Comparison of ENCODE assay signal across 1 cellular context in genomic region chr10:46326971-46327370, GRCh38.
TF ChIP-seq lines count a peak whose summit lies in the region.

No MANE protein-coding gene starts in this region.

TF ChIP-seq in SK-N-SH, 30 proteins besides CTCF, POLR2A, EP300 and RAD21 (continued from another document):
- TF ChIP-seq, protein P1, sequence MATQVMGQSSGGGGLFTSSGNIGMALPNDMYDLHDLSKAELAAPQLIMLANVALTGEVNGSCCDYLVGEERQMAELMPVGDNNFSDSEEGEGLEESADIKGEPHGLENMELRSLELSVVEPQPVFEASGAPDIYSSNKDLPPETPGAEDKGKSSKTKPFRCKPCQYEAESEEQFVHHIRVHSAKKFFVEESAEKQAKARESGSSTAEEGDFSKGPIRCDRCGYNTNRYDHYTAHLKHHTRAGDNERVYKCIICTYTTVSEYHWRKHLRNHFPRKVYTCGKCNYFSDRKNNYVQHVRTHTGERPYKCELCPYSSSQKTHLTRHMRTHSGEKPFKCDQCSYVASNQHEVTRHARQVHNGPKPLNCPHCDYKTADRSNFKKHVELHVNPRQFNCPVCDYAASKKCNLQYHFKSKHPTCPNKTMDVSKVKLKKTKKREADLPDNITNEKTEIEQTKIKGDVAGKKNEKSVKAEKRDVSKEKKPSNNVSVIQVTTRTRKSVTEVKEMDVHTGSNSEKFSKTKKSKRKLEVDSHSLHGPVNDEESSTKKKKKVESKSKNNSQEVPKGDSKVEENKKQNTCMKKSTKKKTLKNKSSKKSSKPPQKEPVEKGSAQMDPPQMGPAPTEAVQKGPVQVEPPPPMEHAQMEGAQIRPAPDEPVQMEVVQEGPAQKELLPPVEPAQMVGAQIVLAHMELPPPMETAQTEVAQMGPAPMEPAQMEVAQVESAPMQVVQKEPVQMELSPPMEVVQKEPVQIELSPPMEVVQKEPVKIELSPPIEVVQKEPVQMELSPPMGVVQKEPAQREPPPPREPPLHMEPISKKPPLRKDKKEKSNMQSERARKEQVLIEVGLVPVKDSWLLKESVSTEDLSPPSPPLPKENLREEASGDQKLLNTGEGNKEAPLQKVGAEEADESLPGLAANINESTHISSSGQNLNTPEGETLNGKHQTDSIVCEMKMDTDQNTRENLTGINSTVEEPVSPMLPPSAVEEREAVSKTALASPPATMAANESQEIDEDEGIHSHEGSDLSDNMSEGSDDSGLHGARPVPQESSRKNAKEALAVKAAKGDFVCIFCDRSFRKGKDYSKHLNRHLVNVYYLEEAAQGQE (IDR thresholded peaks at IDR 0.05; ENCODE audit: low read depth, low read length), result no peak
- TF ChIP-seq MXI1 (IDR thresholded peaks at IDR 0.05; ENCODE audit: low read depth, low read length) (no peak), TAF1 (IDR thresholded peaks at IDR 0.05; ENCODE audit: borderline replicate concordance, low read depth, low read length) (no peak), CHD2 (IDR thresholded peaks at IDR 0.05; ENCODE audit: low read length, partially characterized antibody) (no peak)
